In the genomic region with DNA sequence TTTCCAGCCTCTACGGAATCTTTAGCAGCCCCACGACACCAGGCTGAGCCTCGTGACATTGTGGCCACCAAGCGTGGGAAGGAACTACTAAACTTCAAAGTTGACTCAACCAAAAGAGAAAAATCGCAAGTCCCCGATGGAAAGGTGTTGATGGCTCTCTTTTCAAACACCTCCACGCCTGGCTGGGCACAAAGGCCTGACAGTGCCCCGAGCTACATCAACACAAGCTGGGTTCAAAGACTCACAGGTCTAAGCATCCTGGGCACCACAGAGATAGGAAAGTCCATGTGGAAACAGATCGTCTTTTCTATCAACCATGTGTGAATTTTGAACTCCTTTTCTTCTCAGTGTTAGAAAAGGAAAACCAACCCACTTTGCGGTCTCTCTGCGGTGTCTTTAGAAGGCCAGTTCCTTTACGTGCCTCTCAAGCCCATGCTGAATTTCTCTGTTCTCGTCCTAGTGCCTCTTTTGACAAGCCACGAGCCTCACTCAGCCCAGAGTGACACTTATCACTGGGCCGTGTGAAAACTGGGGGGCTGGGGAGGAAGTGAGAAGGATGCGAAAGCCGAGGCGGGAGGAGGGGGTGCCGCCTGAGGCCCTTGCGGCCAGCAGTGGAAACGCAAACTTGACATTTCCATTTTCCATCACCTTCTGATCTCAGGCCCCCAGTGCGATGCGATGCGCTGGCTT, we compare ENCODE assay signal across 1 cellular context.
TF ChIP-seq lines count a peak whose summit lies in the region.

No MANE protein-coding gene starts in this region.

TF ChIP-seq in GM12878, 131 proteins besides CTCF, POLR2A, EP300 and RAD21 (continued from another document and continues in another):
- TF ChIP-seq PKNOX1 (IDR thresholded peaks at IDR 0.05) (peak; percentile 95), NR2C1 (IDR thresholded peaks at IDR 0.05) (no peak), PBX3 (IDR thresholded peaks at IDR 0.05; ENCODE audit: insufficient replicate concordance, low read depth, low read length) (peak; percentile 88), RELA (IDR thresholded peaks at IDR 0.05; ENCODE audit: borderline replicate concordance, partially characterized antibody) (no peak), RUNX3 (IDR thresholded peaks at IDR 0.05; ENCODE audit: low read length) (peak; percentile 94), KDM1A (IDR thresholded peaks at IDR 0.05; ENCODE audit: borderline replicate concordance) (no peak), ZBTB33 (IDR thresholded peaks at IDR 0.05) (no peak), NFYA (IDR thresholded peaks at IDR 0.05; ENCODE audit: borderline replicate concordance, low read depth, low read length) (no peak), IKZF2 (IDR thresholded peaks at IDR 0.05) (peak; percentile 97 to 98), MEF2A (IDR thresholded peaks at IDR 0.05; ENCODE audit: insufficient read depth, low read depth, low read length) (peak; percentile 79), CHD1 (IDR thresholded peaks at IDR 0.05; ENCODE audit: low read depth, low read length) (peak; percentile 79), SIN3A (IDR thresholded peaks at IDR 0.05; ENCODE audit: low read depth, low read length) (no peak; the same call in none of the 2 replicates), JUNB (IDR thresholded peaks at IDR 0.05) (peak; percentile 59), NKRF (conservative IDR thresholded peaks at IDR 0.05) (0 out of 2 replicates have a peak, but pooled peaks have one; percentile 32), RBBP5 (conservative IDR thresholded peaks at IDR 0.05) (peak; percentile 92), NFIC (IDR thresholded peaks at IDR 0.05; ENCODE audit: low read depth, low read length) (peak; percentile 96), CEBPB (IDR thresholded peaks at IDR 0.05; ENCODE audit: borderline replicate concordance in 1 of 2, low read depth in 2 of 2, low read length in 2 of 2) (no peak), EED (IDR thresholded peaks at IDR 0.05; ENCODE audit: low read depth) (no peak; the same call in none of the 2 replicates), BCL11A (IDR thresholded peaks at IDR 0.05; ENCODE audit: low read depth, low read length) (peak; percentile 87), BHLHE40 (IDR thresholded peaks at IDR 0.05; ENCODE audit: borderline replicate concordance in 1 of 2, low read depth in 2 of 2, low read length in 1 of 2) (peak; percentile 93), WRNIP1 (IDR thresholded peaks at IDR 0.05; ENCODE audit: borderline replicate concordance, low read depth, low read length) (no peak), HCFC1 (IDR thresholded peaks at IDR 0.05; ENCODE audit: low read length) (peak; percentile 30; the same call in 1 of the 2 replicates), CBX5 (IDR thresholded peaks at IDR 0.05; ENCODE audit: low read depth) (peak; percentile 41), POLR2AphosphoS2 (IDR thresholded peaks at IDR 0.05; ENCODE audit: low read depth, low read length) (peak; percentile 59; the same call in 1 of the 2 replicates), E4F1 (IDR thresholded peaks at IDR 0.05; ENCODE audit: borderline replicate concordance, partially characterized antibody) (no peak), SIX5 (IDR thresholded peaks at IDR 0.05; ENCODE audit: low read depth, low read length, severe bottlenecking) (no peak), GABPA (IDR thresholded peaks at IDR 0.05; ENCODE audit: low read depth) (no peak), FOXM1 (IDR thresholded peaks at IDR 0.05; ENCODE audit: low read depth, low read length) (peak; percentile 89), EZH2 (IDR thresholded peaks at IDR 0.05; ENCODE audit: borderline replicate concordance, control insufficient read depth, low read depth, low read length) (no peak), MTA2 (IDR thresholded peaks at IDR 0.05; ENCODE audit: low read depth) (peak; percentile 95), EGR1 (IDR thresholded peaks at IDR 0.05; ENCODE audit: borderline replicate concordance in 1 of 2, low read depth in 2 of 2, low read length in 2 of 2) (peak in 1 of 2 experiments; percentile 79; a peak in 2 of 3 replicates), SUZ12 (IDR thresholded peaks at IDR 0.05; ENCODE audit: unreplicated experiment) (no peak), ZNF207 (IDR thresholded peaks at IDR 0.05; ENCODE audit: borderline replicate concordance) (no peak; the same call in 1 of the 2 replicates), SMC3 (IDR thresholded peaks at IDR 0.05; ENCODE audit: borderline replicate concordance, low read length) (0 out of 2 replicates have a peak, but pooled peaks have one; percentile 40), RAD51 (IDR thresholded peaks at IDR 0.05) (peak; percentile 85)
- TF ChIP-seq, protein P1, sequence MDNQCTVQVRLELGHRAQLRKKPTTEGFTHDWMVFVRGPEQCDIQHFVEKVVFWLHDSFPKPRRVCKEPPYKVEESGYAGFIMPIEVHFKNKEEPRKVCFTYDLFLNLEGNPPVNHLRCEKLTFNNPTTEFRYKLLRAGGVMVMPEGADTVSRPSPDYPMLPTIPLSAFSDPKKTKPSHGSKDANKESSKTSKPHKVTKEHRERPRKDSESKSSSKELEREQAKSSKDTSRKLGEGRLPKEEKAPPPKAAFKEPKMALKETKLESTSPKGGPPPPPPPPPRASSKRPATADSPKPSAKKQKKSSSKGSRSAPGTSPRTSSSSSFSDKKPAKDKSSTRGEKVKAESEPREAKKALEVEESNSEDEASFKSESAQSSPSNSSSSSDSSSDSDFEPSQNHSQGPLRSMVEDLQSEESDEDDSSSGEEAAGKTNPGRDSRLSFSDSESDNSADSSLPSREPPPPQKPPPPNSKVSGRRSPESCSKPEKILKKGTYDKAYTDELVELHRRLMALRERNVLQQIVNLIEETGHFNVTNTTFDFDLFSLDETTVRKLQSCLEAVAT (IDR thresholded peaks at IDR 0.05) = peak; percentile 98
- TF ChIP-seq, protein P2, sequence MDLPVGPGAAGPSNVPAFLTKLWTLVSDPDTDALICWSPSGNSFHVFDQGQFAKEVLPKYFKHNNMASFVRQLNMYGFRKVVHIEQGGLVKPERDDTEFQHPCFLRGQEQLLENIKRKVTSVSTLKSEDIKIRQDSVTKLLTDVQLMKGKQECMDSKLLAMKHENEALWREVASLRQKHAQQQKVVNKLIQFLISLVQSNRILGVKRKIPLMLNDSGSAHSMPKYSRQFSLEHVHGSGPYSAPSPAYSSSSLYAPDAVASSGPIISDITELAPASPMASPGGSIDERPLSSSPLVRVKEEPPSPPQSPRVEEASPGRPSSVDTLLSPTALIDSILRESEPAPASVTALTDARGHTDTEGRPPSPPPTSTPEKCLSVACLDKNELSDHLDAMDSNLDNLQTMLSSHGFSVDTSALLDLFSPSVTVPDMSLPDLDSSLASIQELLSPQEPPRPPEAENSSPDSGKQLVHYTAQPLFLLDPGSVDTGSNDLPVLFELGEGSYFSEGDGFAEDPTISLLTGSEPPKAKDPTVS (IDR thresholded peaks at IDR 0.05; ENCODE audit: low read depth, low read length) = 0 out of 2 replicates have a peak, but pooled peaks have one; percentile 7
- TF ChIP-seq, protein P3, sequence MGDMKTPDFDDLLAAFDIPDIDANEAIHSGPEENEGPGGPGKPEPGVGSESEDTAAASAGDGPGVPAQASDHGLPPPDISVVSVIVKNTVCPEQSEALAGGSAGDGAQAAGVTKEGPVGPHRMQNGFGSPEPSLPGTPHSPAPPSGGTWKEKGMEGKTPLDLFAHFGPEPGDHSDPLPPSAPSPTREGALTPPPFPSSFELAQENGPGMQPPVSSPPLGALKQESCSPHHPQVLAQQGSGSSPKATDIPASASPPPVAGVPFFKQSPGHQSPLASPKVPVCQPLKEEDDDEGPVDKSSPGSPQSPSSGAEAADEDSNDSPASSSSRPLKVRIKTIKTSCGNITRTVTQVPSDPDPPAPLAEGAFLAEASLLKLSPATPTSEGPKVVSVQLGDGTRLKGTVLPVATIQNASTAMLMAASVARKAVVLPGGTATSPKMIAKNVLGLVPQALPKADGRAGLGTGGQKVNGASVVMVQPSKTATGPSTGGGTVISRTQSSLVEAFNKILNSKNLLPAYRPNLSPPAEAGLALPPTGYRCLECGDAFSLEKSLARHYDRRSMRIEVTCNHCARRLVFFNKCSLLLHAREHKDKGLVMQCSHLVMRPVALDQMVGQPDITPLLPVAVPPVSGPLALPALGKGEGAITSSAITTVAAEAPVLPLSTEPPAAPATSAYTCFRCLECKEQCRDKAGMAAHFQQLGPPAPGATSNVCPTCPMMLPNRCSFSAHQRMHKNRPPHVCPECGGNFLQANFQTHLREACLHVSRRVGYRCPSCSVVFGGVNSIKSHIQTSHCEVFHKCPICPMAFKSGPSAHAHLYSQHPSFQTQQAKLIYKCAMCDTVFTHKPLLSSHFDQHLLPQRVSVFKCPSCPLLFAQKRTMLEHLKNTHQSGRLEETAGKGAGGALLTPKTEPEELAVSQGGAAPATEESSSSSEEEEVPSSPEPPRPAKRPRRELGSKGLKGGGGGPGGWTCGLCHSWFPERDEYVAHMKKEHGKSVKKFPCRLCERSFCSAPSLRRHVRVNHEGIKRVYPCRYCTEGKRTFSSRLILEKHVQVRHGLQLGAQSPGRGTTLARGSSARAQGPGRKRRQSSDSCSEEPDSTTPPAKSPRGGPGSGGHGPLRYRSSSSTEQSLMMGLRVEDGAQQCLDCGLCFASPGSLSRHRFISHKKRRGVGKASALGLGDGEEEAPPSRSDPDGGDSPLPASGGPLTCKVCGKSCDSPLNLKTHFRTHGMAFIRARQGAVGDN (IDR thresholded peaks at IDR 0.05) = peak; percentile 76; the same call in 1 of the 2 replicates
- TF ChIP-seq, protein P4, sequence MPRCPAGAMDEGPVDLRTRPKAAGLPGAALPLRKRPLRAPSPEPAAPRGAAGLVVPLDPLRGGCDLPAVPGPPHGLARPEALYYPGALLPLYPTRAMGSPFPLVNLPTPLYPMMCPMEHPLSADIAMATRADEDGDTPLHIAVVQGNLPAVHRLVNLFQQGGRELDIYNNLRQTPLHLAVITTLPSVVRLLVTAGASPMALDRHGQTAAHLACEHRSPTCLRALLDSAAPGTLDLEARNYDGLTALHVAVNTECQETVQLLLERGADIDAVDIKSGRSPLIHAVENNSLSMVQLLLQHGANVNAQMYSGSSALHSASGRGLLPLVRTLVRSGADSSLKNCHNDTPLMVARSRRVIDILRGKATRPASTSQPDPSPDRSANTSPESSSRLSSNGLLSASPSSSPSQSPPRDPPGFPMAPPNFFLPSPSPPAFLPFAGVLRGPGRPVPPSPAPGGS (IDR thresholded peaks at IDR 0.05; ENCODE audit: borderline replicate concordance, insufficient read depth, low read depth, low read length, poor library complexity, severe bottlenecking) = peak; percentile 90
